Comparison of ENCODE assay signal across 13 cellular contexts in the genomic region with DNA sequence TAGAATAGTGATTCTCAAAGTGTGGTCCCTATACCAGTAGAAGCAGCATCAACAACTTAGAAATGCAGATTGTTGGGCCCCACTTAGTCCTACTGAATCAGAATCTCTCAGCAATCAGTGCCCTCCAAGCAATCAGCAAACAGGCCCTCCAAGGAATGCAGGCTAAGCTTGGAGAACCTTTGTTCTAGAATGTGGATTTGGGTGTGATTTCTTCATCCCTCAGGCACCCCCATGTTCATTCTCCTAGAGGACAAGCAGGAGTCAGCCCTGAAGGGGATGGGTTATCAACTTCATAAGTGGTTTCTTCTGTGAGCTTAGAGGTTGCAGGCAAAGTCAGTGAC. TPM values are rescaled to one million over a fixed set of nuclear protein-coding genes. Genes with fewer than 3 reads are reported as not detected.
DNase-seq lines count a peak whose midpoint lies in the region; ATAC-seq and TF ChIP-seq lines count a peak whose summit lies in the region.
"Had no signal": no experiment of that assay in that cellular context is flagged by ENCODE, and none has a peak within 500 bp of the region (broad histone marks: within the 10 kb centered on the region; RNA-seq: fewer than 3 reads in every experiment).

No MANE protein-coding gene starts in this region.

- no peaks in the 10 kb centered on the region for H3F3A ChIP-seq in OCI-LY1 (ENCODE audit: insufficient read depth, low read length)

- H3K36me3 ChIP-seq in OCI-LY1 (ENCODE audit: insufficient read depth, low read length), result no peaks in the 10 kb centered on the region
- H3K36me3 ChIP-seq in osteoblast (ENCODE audit: insufficient read depth, low read length), result no peaks in the 10 kb centered on the region

- no peak overlapping the region for H2AFZ ChIP-seq in OCI-LY1 (ENCODE audit: low read length)
- H2AFZ ChIP-seq in osteoblast (ENCODE audit: low read length), result no peak overlapping the region
- H2AFZ ChIP-seq: GM23248 had no signal

- H3K4me3 ChIP-seq in OCI-LY1 (ENCODE audit: low read depth, low read length, poor library complexity, severe bottlenecking), result no peak overlapping the region
- no peak overlapping the region for H3K4me3 ChIP-seq in osteoblast (ENCODE audit: insufficient read depth, low read length)
- H3K4me3 ChIP-seq: GM23248, tibial artery had no signal

- H3K27ac Mint-ChIP-seq in activated CD4-positive, alpha-beta T cell treated with anti-CD3 and anti-CD28 coated beads for 36 hours, result peak overlapping the region; percentile 98
- peak overlapping the region; percentile 72 to 91 for H3K27ac Mint-ChIP-seq in effector memory CD8-positive, alpha-beta T cell
- peak overlapping the region; percentile 91 for H3K27ac Mint-ChIP-seq in stimulated activated effector memory CD8-positive, alpha-beta T cell treated with anti-CD3 and anti-CD28 coated beads, Interleukin-12 subunit alpha, Interleukin-12 subunit beta, amount 100 ng/mL, for 72 hours

- peak overlapping the region; percentile 66 for H3K4me3 Mint-ChIP-seq in activated CD4-positive, alpha-beta T cell treated with anti-CD3 and anti-CD28 coated beads for 36 hours
- peak overlapping the region; percentile 51 to 72 for H3K4me3 Mint-ChIP-seq in effector memory CD8-positive, alpha-beta T cell
- peak overlapping the region; percentile 65 for H3K4me3 Mint-ChIP-seq in stimulated activated effector memory CD8-positive, alpha-beta T cell treated with anti-CD3 and anti-CD28 coated beads, Interleukin-12 subunit alpha, Interleukin-12 subunit beta, amount 100 ng/mL, for 72 hours
- H3K4me3 Mint-ChIP-seq: brain had no signal

- H4K20me1 ChIP-seq in OCI-LY1 (ENCODE audit: insufficient read depth, low read length) (no peaks in the 10 kb centered on the region), osteoblast (ENCODE audit: insufficient read depth, low read length) (no peaks in the 10 kb centered on the region)

- H3K27ac ChIP-seq in OCI-LY1 (ENCODE audit: low read depth, low read length, poor library complexity, severe bottlenecking) (peak overlapping the region; percentile 28), osteoblast (ENCODE audit: low read depth, low read length) (no peak overlapping the region)
- H3K27ac ChIP-seq: GM23248, tibial artery had no signal

- H3K9ac ChIP-seq in OCI-LY1 (ENCODE audit: low read length), result no peak overlapping the region
- H3K9ac ChIP-seq: GM23248 had no signal

- DNase-seq in activated CD4-positive, alpha-beta T cell treated with anti-CD3 and anti-CD28 coated beads for 36 hours, result no peak
- no peak for DNase-seq in activated CD4-positive, alpha-beta T cell treated with anti-CD3 and anti-CD28 coated beads for 1 hour
- DNase-seq in effector memory CD8-positive, alpha-beta T cell, result no peak
- DNase-seq in stimulated activated effector memory CD8-positive, alpha-beta T cell treated with anti-CD3 and anti-CD28 coated beads, Interleukin-12 subunit alpha, Interleukin-12 subunit beta, amount 100 ng/mL, for 72 hours (ENCODE audit: low spot score in 2 of 2), result no peak
- no peak for DNase-seq in NCI-H1417 (lab: John Stamatoyannopoulos, UW)
- no peak for DNase-seq in 8988T
- no peak for DNase-seq in osteoblast (ENCODE audit: insufficient read length, low spot score, missing footprints)
- DNase-seq: GM23248, heart right ventricle, mammary epithelial cell, tibial artery had no signal

- H3K4me1 Mint-ChIP-seq in activated CD4-positive, alpha-beta T cell treated with anti-CD3 and anti-CD28 coated beads for 36 hours, result peaks cover 77% of the 10 kb centered on the region
- peaks cover 54 to 68% of the 10 kb centered on the region in 2 donors for H3K4me1 Mint-ChIP-seq in effector memory CD8-positive, alpha-beta T cell (ENCODE audit: low read depth in 2 of 2)
- H3K4me1 Mint-ChIP-seq in stimulated activated effector memory CD8-positive, alpha-beta T cell treated with anti-CD3 and anti-CD28 coated beads, Interleukin-12 subunit alpha, Interleukin-12 subunit beta, amount 100 ng/mL, for 72 hours, result peaks cover 62% of the 10 kb centered on the region

- no peaks in the 10 kb centered on the region for H3K79me2 ChIP-seq in OCI-LY1 (ENCODE audit: insufficient read depth, low read length)
- no peaks in the 10 kb centered on the region for H3K79me2 ChIP-seq in osteoblast (ENCODE audit: insufficient read depth, low read length)

- H3K4me2 ChIP-seq in OCI-LY1 (ENCODE audit: low read length) (no peak overlapping the region), osteoblast (ENCODE audit: insufficient read depth, low read length) (no peak overlapping the region)

- H3K27me3 ChIP-seq in OCI-LY1 (ENCODE audit: insufficient read depth, low read length) (no peaks in the 10 kb centered on the region), osteoblast (ENCODE audit: insufficient read depth, low read length) (no peaks in the 10 kb centered on the region)
- H3K27me3 ChIP-seq: heart right ventricle, tibial artery had no signal

- H3K27me3 Mint-ChIP-seq in activated CD4-positive, alpha-beta T cell treated with anti-CD3 and anti-CD28 coated beads for 36 hours, result no peaks in the 10 kb centered on the region
- H3K27me3 Mint-ChIP-seq in effector memory CD8-positive, alpha-beta T cell, result no peaks in the 10 kb centered on the region
- H3K27me3 Mint-ChIP-seq: brain had no signal

- no peak for ATAC-seq in activated CD4-positive, alpha-beta T cell treated with anti-CD3 and anti-CD28 coated beads for 36 hours
- ATAC-seq in effector memory CD8-positive, alpha-beta T cell (replicated peaks), result no peak
- ATAC-seq in stimulated activated effector memory CD8-positive, alpha-beta T cell treated with anti-CD3 and anti-CD28 coated beads, Interleukin-12 subunit alpha, Interleukin-12 subunit beta, amount 100 ng/mL, for 72 hours, result peak; percentile 46

- TF ChIP-seq CTCF in OCI-LY1 (IDR thresholded peaks at IDR 0.05; ENCODE audit: low read length), result no peak
- no peak for TF ChIP-seq CTCF in osteoblast (IDR thresholded peaks at IDR 0.05; ENCODE audit: extremely low read depth, low read depth, low read length)

- H3K9me3 ChIP-seq in OCI-LY1 (ENCODE audit: low read length), result no peaks in the 10 kb centered on the region
- no peaks in the 10 kb centered on the region for H3K9me3 ChIP-seq in osteoblast (ENCODE audit: low read depth, low read length)
- H3K9me3 ChIP-seq: heart right ventricle, tibial artery had no signal

- POLR2A ChIA-PET in activated CD4-positive, alpha-beta T cell treated with anti-CD3 and anti-CD28 coated beads for 36 hours (lab: Charles Lee), result interaction anchor here (0.6 to 0.7 kb wide), 2 partner anchors 16 to 30 kb away, joined by 5 read pairs; no protein-coding TSS in a partner anchor

- intact Hi-C loops in activated CD4-positive, alpha-beta T cell treated with anti-CD3 and anti-CD28 coated beads for 36 hours (cut with DNase I, micrococcal nuclease), result loop anchor here (1.0 to 5.0 kb wide), 5 partner anchors 12 to 48 kb away; no protein-coding TSS in a partner anchor

- H3K36me3 Mint-ChIP-seq in activated CD4-positive, alpha-beta T cell treated with anti-CD3 and anti-CD28 coated beads for 36 hours (ENCODE audit: low read depth), result peaks cover 22% of the 10 kb centered on the region
- peaks cover 57% of the 10 kb centered on the region for H3K36me3 Mint-ChIP-seq in effector memory CD8-positive, alpha-beta T cell (ENCODE audit: insufficient read depth)
- peaks cover 12% of the 10 kb centered on the region for H3K36me3 Mint-ChIP-seq in stimulated activated effector memory CD8-positive, alpha-beta T cell treated with anti-CD3 and anti-CD28 coated beads, Interleukin-12 subunit alpha, Interleukin-12 subunit beta, amount 100 ng/mL, for 72 hours
- H3K36me3 Mint-ChIP-seq: brain had no signal

- CTCF ChIA-PET in activated CD4-positive, alpha-beta T cell treated with anti-CD3 and anti-CD28 coated beads for 36 hours (lab: Charles Lee), result interaction anchor here (0.6 to 1.3 kb wide), 8 partner anchors 12 to 226 kb away, joined by 3 to 4 read pairs (median 3); a partner anchor contains a TSS

- H3K9me2 ChIP-seq in OCI-LY1 (ENCODE audit: low read depth, low read length), result no peaks in the 10 kb centered on the region

- H3K9me3 Mint-ChIP-seq in activated CD4-positive, alpha-beta T cell treated with anti-CD3 and anti-CD28 coated beads for 36 hours (ENCODE audit: low read depth), result peaks cover 2% of the 10 kb centered on the region
- no peaks in the 10 kb centered on the region for H3K9me3 Mint-ChIP-seq in effector memory CD8-positive, alpha-beta T cell
- H3K9me3 Mint-ChIP-seq in stimulated activated effector memory CD8-positive, alpha-beta T cell treated with anti-CD3 and anti-CD28 coated beads, Interleukin-12 subunit alpha, Interleukin-12 subunit beta, amount 100 ng/mL, for 72 hours, result no peaks in the 10 kb centered on the region

- H3K4me1 ChIP-seq in OCI-LY1 (ENCODE audit: insufficient read depth, low read length, severe bottlenecking) (peaks cover 28% of the 10 kb centered on the region), osteoblast (ENCODE audit: insufficient read depth, low read length) (peaks cover 5% of the 10 kb centered on the region)
- H3K4me1 ChIP-seq: tibial artery had no signal

RNA-seq across cellular contexts. Expression of a gene that starts 40.5 kb away (rescaled TPM):
- total RNA-seq in activated CD4-positive, alpha-beta T cell treated with anti-CD3 and anti-CD28 coated beads for 36 hours, result 10 to 100 TPM; 52.3 to 53.1 TPM
- total RNA-seq in osteoblast, result 16.3 and 16.5 TPM in 2 replicates
